In the genomic region with DNA sequence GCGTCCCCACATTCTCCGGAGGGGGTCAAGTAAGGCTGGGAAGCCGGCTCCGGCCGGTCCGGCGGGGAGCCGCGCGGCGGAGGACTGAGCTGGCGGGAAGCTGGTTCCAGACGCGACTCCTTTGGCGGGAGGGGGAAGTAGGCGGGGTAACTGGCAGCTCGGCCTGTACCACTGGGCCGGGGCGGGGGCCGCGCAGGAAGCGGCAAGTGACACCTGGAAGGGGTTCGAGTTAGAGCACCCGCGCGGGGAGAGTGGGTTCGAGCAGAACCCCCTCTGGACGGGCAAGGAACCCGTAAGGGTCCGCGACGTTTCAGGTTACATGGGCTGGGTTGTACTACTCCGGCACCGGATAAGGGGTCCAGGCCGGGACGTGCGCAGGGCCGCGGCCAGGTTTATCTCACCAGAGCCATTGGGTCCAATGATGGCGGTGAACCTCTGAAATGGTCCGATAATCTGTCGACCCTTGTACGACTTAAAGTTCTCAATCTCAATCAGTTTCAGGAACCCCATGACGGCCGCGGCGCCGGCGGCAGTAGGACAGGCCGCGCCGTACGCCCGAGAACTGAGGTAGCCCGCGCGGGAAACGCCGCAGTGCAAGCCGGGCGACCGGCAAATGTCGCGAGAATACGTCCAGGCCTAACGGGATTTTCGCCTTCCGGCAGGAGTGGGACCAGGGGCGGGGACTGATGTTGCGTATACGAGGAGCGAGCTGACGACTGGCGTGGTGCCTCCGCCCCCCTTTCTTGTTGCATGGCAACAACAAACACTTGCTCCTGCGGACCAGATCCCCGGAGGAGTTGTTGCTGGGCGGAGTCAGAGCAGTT, we compare ENCODE assay signal across 1 cellular context.
TF ChIP-seq lines count a peak whose summit lies in the region.

A gene (plus strand): TSS at position 783 of the 824 bp plus-strand sequence. CDS start 3,404 bp downstream, outside the sequence.
A gene (minus strand): TSS at position 564 of the 824 bp plus-strand sequence. CDS start 54 bp downstream, at position 510.

TF ChIP-seq in HepG2, 621 proteins besides CTCF, POLR2A, EP300 and RAD21 (continued from another document and continues in another):
- TF ChIP-seq, protein P1, sequence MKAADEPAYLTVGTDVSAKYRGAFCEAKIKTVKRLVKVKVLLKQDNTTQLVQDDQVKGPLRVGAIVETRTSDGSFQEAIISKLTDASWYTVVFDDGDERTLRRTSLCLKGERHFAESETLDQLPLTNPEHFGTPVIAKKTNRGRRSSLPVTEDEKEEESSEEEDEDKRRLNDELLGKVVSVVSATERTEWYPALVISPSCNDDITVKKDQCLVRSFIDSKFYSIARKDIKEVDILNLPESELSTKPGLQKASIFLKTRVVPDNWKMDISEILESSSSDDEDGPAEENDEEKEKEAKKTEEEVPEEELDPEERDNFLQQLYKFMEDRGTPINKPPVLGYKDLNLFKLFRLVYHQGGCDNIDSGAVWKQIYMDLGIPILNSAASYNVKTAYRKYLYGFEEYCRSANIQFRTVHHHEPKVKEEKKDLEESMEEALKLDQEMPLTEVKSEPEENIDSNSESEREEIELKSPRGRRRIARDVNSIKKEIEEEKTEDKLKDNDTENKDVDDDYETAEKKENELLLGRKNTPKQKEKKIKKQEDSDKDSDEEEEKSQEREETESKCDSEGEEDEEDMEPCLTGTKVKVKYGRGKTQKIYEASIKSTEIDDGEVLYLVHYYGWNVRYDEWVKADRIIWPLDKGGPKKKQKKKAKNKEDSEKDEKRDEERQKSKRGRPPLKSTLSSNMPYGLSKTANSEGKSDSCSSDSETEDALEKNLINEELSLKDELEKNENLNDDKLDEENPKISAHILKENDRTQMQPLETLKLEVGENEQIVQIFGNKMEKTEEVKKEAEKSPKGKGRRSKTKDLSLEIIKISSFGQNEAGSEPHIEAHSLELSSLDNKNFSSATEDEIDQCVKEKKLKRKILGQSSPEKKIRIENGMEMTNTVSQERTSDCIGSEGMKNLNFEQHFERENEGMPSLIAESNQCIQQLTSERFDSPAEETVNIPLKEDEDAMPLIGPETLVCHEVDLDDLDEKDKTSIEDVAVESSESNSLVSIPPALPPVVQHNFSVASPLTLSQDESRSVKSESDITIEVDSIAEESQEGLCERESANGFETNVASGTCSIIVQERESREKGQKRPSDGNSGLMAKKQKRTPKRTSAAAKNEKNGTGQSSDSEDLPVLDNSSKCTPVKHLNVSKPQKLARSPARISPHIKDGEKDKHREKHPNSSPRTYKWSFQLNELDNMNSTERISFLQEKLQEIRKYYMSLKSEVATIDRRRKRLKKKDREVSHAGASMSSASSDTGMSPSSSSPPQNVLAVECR (CRISPR knock-in tag; IDR thresholded peaks at IDR 0.05; ENCODE audit: borderline replicate concordance) = peak; percentile 78; the same call in 1 of the 2 replicates
- TF ChIP-seq YEATS4 (CRISPR knock-in tag; IDR thresholded peaks at IDR 0.05; ENCODE audit: borderline replicate concordance) (peak; percentile 67; the same call in 1 of the 2 replicates), YEATS2 (CRISPR knock-in tag; IDR thresholded peaks at IDR 0.05; ENCODE audit: borderline replicate concordance) (peak; percentile 90), ZNF501 (CRISPR knock-in tag; IDR thresholded peaks at IDR 0.05) (peak; percentile 61), FOSL2 (CRISPR knock-in tag; IDR thresholded peaks at IDR 0.05) (0 out of 2 replicates have a peak, but pooled peaks have one; percentile 7), ZSCAN25 (CRISPR knock-in tag; IDR thresholded peaks at IDR 0.05) (no peak), SP5 (CRISPR knock-in tag; IDR thresholded peaks at IDR 0.05; ENCODE audit: borderline replicate concordance, low read depth) (no peak; the same call in 1 of the 2 replicates), STAG1 (CRISPR knock-in tag; IDR thresholded peaks at IDR 0.05) (no peak), ZNF17 (CRISPR knock-in tag; IDR thresholded peaks at IDR 0.05) (no peak), SSRP1 (CRISPR knock-in tag; IDR thresholded peaks at IDR 0.05) (no peak), DNMT1 (CRISPR knock-in tag; IDR thresholded peaks at IDR 0.05) (no peak), MED8 (CRISPR knock-in tag; IDR thresholded peaks at IDR 0.05; ENCODE audit: insufficient replicate concordance) (no peak), ZNF335 (CRISPR knock-in tag; IDR thresholded peaks at IDR 0.05) (0 out of 2 replicates have a peak, but pooled peaks have one; percentile 17), ETV5 (CRISPR knock-in tag; IDR thresholded peaks at IDR 0.05; ENCODE audit: borderline replicate concordance) (peak; percentile 17; the same call in 1 of the 2 replicates), PHF8 (CRISPR knock-in tag; IDR thresholded peaks at IDR 0.05) (peak; percentile 84), ATF7-NPFF (CRISPR knock-in tag; IDR thresholded peaks at IDR 0.05; ENCODE audit: low read depth) (peak; percentile 30; the same call in 1 of the 2 replicates), ELF4 (CRISPR knock-in tag; IDR thresholded peaks at IDR 0.05; ENCODE audit: borderline replicate concordance) (no peak), KDM2A (CRISPR knock-in tag; IDR thresholded peaks at IDR 0.05; ENCODE audit: borderline replicate concordance, low read depth) (peak; percentile 66; the same call in 1 of the 2 replicates), PAF1 (CRISPR knock-in tag; IDR thresholded peaks at IDR 0.05) (no peak), ZNF747 (CRISPR knock-in tag; IDR thresholded peaks at IDR 0.05; ENCODE audit: borderline replicate concordance) (no peak), HDAC2 (CRISPR knock-in tag; IDR thresholded peaks at IDR 0.05) (no peak), HHEX (CRISPR knock-in tag; IDR thresholded peaks at IDR 0.05) (no peak), ZNF558 (CRISPR knock-in tag; IDR thresholded peaks at IDR 0.05; ENCODE audit: borderline replicate concordance) (0 out of 2 replicates have a peak, but pooled peaks have one; percentile 36), ZNF572 (CRISPR knock-in tag; IDR thresholded peaks at IDR 0.05) (no peak), HOXA3 (CRISPR knock-in tag; IDR thresholded peaks at IDR 0.05) (peak; percentile 30), ZBTB42 (CRISPR knock-in tag; IDR thresholded peaks at IDR 0.05) (no peak), IKZF4 (CRISPR knock-in tag; IDR thresholded peaks at IDR 0.05; ENCODE audit: borderline replicate concordance, low read depth, not compliant biosample characterization) (no peak), SOX5 (CRISPR knock-in tag; IDR thresholded peaks at IDR 0.05; ENCODE audit: borderline replicate concordance) (no peak), ZNF446 (CRISPR knock-in tag; IDR thresholded peaks at IDR 0.05) (no peak), ZNF460 (CRISPR knock-in tag; IDR thresholded peaks at IDR 0.05; ENCODE audit: borderline replicate concordance) (no peak), ZNF670 (CRISPR knock-in tag; IDR thresholded peaks at IDR 0.05; ENCODE audit: borderline replicate concordance) (no peak), NCOA1 (CRISPR knock-in tag; IDR thresholded peaks at IDR 0.05) (no peak), HNRNPLL (IDR thresholded peaks at IDR 0.05; ENCODE audit: low read depth, low read length, poor library complexity, severe bottlenecking) (peak; percentile 70), ZNF331 (CRISPR knock-in tag; IDR thresholded peaks at IDR 0.05) (no peak), MATR3 (CRISPR knock-in tag; IDR thresholded peaks at IDR 0.05) (no peak), HIVEP1 (CRISPR knock-in tag; IDR thresholded peaks at IDR 0.05) (peak; percentile 38; the same call in 1 of the 2 replicates), RELA (CRISPR knock-in tag; IDR thresholded peaks at IDR 0.05) (no peak), HCFC1 (IDR thresholded peaks at IDR 0.05; ENCODE audit: low read depth, low read length) (peak; percentile 11; the same call in 1 of the 2 replicates), ELF1 (CRISPR knock-in tag; IDR thresholded peaks at IDR 0.05) (peak; percentile 76), SIX4 (CRISPR knock-in tag; IDR thresholded peaks at IDR 0.05) (0 out of 2 replicates have a peak, but pooled peaks have one; percentile 14)
- TF ChIP-seq, protein P2, sequence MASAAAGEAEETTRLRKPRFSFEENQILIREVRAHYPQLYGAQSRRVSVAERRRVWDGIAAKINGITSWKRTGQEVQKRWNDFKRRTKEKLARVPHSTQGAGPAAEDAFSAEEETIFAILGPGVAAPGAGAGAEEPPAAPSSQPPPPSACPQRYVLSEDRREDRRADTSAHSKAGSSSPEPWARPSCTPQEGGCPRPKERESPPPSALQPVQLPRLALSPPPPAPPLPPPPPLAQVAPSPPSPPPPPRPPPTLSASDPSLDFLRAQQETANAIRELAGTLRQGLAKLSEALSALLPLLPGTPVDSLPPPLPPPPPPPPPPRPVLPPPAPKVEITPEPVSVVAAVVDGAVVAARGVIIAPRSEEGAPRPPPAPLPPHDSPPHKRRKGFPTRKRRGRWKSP (CRISPR knock-in tag; IDR thresholded peaks at IDR 0.05) = peak; percentile 64; the same call in 1 of the 2 replicates
- TF ChIP-seq, protein P3, sequence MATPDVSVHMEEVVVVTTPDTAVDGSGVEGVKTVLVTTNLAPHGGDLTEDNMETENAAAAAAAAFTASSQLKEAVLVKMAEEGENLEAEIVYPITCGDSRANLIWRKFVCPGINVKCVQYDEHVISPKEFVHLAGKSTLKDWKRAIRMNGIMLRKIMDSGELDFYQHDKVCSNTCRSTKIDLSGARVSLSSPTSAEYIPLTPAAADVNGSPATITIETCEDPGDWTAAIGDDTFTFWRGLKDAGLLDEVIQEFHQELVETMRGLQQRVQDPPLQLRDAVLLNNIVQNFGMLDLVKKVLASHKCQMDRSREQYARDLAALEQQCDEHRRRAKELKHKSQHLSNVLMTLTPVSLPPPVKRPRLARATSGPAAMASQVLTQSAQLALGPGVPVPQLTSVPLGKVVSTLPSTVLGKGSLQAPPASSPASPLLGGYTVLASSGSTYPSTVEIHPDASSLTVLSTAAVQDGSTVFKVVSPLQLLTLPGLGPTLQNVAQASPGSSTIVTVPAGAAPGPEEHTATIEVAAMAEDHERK (CRISPR knock-in tag; IDR thresholded peaks at IDR 0.05; ENCODE audit: low read depth) = 0 out of 2 replicates have a peak, but pooled peaks have one; percentile 16
- TF ChIP-seq, protein P4, sequence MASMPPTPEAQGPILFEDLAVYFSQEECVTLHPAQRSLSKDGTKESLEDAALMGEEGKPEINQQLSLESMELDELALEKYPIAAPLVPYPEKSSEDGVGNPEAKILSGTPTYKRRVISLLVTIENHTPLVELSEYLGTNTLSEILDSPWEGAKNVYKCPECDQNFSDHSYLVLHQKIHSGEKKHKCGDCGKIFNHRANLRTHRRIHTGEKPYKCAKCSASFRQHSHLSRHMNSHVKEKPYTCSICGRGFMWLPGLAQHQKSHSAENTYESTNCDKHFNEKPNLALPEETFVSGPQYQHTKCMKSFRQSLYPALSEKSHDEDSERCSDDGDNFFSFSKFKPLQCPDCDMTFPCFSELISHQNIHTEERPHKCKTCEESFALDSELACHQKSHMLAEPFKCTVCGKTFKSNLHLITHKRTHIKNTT (CRISPR knock-in tag; IDR thresholded peaks at IDR 0.05) = no peak
- TF ChIP-seq, protein P5, sequence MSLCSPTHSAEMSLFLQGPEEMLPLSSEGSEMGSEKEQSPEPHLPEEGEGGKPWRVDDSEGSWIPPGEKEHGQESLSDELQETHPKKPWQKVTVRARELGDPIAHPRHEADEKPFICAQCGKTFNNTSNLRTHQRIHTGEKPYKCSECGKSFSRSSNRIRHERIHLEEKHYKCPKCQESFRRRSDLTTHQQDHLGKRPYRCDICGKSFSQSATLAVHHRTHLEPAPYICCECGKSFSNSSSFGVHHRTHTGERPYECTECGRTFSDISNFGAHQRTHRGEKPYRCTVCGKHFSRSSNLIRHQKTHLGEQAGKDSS (CRISPR knock-in tag; IDR thresholded peaks at IDR 0.05; ENCODE audit: borderline replicate concordance, low read depth) = no peak
- TF ChIP-seq, protein P6, sequence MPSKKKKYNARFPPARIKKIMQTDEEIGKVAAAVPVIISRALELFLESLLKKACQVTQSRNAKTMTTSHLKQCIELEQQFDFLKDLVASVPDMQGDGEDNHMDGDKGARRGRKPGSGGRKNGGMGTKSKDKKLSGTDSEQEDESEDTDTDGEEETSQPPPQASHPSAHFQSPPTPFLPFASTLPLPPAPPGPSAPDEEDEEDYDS (CRISPR knock-in tag; IDR thresholded peaks at IDR 0.05) = peak; percentile 9; the same call in 1 of the 2 replicates
- TF ChIP-seq, protein P7, sequence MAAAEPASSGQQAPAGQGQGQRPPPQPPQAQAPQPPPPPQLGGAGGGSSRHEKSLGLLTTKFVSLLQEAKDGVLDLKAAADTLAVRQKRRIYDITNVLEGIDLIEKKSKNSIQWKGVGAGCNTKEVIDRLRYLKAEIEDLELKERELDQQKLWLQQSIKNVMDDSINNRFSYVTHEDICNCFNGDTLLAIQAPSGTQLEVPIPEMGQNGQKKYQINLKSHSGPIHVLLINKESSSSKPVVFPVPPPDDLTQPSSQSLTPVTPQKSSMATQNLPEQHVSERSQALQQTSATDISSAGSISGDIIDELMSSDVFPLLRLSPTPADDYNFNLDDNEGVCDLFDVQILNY (CRISPR knock-in tag; conservative IDR thresholded peaks at IDR 0.05) = peak; percentile 91
- TF ChIP-seq, protein P8, sequence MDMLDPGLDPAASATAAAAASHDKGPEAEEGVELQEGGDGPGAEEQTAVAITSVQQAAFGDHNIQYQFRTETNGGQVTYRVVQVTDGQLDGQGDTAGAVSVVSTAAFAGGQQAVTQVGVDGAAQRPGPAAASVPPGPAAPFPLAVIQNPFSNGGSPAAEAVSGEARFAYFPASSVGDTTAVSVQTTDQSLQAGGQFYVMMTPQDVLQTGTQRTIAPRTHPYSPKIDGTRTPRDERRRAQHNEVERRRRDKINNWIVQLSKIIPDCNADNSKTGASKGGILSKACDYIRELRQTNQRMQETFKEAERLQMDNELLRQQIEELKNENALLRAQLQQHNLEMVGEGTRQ (IDR thresholded peaks at IDR 0.05; ENCODE audit: low read depth, low read length) = no peak
- TF ChIP-seq, protein P8 (CRISPR knock-in tag; IDR thresholded peaks at IDR 0.05; ENCODE audit: borderline replicate concordance) = no peak
- TF ChIP-seq, protein P9, sequence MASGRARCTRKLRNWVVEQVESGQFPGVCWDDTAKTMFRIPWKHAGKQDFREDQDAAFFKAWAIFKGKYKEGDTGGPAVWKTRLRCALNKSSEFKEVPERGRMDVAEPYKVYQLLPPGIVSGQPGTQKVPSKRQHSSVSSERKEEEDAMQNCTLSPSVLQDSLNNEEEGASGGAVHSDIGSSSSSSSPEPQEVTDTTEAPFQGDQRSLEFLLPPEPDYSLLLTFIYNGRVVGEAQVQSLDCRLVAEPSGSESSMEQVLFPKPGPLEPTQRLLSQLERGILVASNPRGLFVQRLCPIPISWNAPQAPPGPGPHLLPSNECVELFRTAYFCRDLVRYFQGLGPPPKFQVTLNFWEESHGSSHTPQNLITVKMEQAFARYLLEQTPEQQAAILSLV (CRISPR knock-in tag; IDR thresholded peaks at IDR 0.05; ENCODE audit: borderline replicate concordance) = no peak
- TF ChIP-seq, protein P10, sequence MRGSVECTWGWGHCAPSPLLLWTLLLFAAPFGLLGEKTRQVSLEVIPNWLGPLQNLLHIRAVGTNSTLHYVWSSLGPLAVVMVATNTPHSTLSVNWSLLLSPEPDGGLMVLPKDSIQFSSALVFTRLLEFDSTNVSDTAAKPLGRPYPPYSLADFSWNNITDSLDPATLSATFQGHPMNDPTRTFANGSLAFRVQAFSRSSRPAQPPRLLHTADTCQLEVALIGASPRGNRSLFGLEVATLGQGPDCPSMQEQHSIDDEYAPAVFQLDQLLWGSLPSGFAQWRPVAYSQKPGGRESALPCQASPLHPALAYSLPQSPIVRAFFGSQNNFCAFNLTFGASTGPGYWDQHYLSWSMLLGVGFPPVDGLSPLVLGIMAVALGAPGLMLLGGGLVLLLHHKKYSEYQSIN (CRISPR knock-in tag; IDR thresholded peaks at IDR 0.05; ENCODE audit: borderline replicate concordance) = no peak
